Comparison of ENCODE assay signal across 1 cellular context in genomic region chr18:9839806-9840205, GRCh38.
TF ChIP-seq lines count a peak whose summit lies in the region.

No MANE protein-coding gene starts in this region.

TF ChIP-seq in H1, 55 proteins besides CTCF, POLR2A, EP300 and RAD21:
- TF ChIP-seq TEAD4 (IDR thresholded peaks at IDR 0.05; ENCODE audit: low read depth, low read length): peak; percentile 49; the same call in 1 of the 2 replicates
- TF ChIP-seq KDM1A (IDR thresholded peaks at IDR 0.05; ENCODE audit: borderline replicate concordance, low read length): no peak
